Comparison of ENCODE assay signal across 1 cellular context in the genomic region with DNA sequence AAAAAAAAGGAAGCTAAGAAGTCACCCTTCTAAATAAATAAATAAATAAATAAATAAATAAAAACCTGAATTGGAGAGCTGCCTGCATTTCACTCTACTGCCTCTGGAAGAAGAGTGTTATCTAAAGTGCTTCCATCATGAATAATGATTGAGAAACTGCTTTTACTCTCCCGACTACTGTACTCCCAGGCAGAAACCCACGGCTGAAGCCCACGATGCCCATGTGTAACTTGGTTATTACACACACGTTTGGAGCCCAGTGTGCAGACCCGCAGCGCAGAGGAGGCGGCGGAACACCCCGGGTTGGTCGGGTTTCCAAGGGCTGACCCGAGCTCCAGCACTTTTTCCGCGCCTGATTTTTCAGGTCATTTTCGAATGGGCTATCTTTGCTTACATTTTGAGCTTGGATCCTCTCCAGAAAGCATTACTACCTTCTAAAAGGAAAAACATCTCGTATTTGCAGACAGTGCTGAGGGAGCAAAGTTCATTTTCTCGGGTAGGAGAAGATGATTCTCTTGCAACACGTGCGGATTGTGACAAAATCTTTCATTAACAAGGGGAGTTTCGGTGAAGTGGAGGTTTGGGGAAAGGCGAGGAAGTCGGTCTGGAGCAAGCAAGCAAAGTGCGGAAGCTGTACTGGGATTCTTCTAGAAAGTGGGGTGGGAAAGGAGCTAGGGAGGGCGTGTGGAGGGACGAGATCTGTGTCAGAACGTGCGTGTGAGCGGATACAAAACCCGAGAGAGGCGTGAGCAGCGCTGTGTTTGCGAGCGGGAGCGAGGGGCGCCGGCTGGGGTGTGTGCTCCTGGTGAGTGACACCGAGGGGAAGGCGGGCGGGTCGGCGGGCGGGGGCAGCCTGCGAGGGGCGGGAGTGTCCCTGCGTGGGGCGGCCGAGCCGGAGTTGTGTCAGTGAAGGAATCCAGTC.
TF ChIP-seq lines count a peak whose summit lies in the region.

A gene with protein sequence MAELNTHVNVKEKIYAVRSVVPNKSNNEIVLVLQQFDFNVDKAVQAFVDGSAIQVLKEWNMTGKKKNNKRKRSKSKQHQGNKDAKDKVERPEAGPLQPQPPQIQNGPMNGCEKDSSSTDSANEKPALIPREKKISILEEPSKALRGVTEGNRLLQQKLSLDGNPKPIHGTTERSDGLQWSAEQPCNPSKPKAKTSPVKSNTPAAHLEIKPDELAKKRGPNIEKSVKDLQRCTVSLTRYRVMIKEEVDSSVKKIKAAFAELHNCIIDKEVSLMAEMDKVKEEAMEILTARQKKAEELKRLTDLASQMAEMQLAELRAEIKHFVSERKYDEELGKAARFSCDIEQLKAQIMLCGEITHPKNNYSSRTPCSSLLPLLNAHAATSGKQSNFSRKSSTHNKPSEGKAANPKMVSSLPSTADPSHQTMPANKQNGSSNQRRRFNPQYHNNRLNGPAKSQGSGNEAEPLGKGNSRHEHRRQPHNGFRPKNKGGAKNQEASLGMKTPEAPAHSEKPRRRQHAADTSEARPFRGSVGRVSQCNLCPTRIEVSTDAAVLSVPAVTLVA (plus strand): TSS at position 897 of the 922 bp plus-strand sequence. CDS start 82,552 bp downstream, outside the sequence.

TF ChIP-seq in HepG2, 621 proteins besides CTCF, POLR2A, EP300 and RAD21 (continued from another document and continues in another):
- TF ChIP-seq, protein P1, sequence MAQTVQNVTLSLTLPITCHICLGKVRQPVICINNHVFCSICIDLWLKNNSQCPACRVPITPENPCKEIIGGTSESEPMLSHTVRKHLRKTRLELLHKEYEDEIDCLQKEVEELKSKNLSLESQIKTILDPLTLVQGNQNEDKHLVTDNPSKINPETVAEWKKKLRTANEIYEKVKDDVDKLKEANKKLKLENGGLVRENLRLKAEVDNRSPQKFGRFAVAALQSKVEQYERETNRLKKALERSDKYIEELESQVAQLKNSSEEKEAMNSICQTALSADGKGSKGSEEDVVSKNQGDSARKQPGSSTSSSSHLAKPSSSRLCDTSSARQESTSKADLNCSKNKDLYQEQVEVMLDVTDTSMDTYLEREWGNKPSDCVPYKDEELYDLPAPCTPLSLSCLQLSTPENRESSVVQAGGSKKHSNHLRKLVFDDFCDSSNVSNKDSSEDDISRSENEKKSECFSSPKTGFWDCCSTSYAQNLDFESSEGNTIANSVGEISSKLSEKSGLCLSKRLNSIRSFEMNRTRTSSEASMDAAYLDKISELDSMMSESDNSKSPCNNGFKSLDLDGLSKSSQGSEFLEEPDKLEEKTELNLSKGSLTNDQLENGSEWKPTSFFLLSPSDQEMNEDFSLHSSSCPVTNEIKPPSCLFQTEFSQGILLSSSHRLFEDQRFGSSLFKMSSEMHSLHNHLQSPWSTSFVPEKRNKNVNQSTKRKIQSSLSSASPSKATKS (CRISPR knock-in tag; IDR thresholded peaks at IDR 0.05) = 0 out of 2 replicates have a peak, but pooled peaks have one; percentile 88
- peak; percentile 65 for TF ChIP-seq YEATS4 (CRISPR knock-in tag; IDR thresholded peaks at IDR 0.05; ENCODE audit: borderline replicate concordance)
- 0 out of 2 replicates have a peak, but pooled peaks have one; percentile 56 for TF ChIP-seq JUNB (CRISPR knock-in tag; IDR thresholded peaks at IDR 0.05; ENCODE audit: borderline replicate concordance)
- TF ChIP-seq THYN1 (CRISPR knock-in tag; IDR thresholded peaks at IDR 0.05; ENCODE audit: borderline replicate concordance, low read depth) = no peak
- peak; percentile 60; the same call in 1 of the 2 replicates for TF ChIP-seq PITX1 (CRISPR knock-in tag; IDR thresholded peaks at IDR 0.05)
- TF ChIP-seq, protein P2, sequence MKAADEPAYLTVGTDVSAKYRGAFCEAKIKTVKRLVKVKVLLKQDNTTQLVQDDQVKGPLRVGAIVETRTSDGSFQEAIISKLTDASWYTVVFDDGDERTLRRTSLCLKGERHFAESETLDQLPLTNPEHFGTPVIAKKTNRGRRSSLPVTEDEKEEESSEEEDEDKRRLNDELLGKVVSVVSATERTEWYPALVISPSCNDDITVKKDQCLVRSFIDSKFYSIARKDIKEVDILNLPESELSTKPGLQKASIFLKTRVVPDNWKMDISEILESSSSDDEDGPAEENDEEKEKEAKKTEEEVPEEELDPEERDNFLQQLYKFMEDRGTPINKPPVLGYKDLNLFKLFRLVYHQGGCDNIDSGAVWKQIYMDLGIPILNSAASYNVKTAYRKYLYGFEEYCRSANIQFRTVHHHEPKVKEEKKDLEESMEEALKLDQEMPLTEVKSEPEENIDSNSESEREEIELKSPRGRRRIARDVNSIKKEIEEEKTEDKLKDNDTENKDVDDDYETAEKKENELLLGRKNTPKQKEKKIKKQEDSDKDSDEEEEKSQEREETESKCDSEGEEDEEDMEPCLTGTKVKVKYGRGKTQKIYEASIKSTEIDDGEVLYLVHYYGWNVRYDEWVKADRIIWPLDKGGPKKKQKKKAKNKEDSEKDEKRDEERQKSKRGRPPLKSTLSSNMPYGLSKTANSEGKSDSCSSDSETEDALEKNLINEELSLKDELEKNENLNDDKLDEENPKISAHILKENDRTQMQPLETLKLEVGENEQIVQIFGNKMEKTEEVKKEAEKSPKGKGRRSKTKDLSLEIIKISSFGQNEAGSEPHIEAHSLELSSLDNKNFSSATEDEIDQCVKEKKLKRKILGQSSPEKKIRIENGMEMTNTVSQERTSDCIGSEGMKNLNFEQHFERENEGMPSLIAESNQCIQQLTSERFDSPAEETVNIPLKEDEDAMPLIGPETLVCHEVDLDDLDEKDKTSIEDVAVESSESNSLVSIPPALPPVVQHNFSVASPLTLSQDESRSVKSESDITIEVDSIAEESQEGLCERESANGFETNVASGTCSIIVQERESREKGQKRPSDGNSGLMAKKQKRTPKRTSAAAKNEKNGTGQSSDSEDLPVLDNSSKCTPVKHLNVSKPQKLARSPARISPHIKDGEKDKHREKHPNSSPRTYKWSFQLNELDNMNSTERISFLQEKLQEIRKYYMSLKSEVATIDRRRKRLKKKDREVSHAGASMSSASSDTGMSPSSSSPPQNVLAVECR (CRISPR knock-in tag; IDR thresholded peaks at IDR 0.05; ENCODE audit: borderline replicate concordance) = peak; percentile 75
- TF ChIP-seq PAWR (CRISPR knock-in tag; IDR thresholded peaks at IDR 0.05; ENCODE audit: borderline replicate concordance) = no peak
- no peak for TF ChIP-seq CC2D1A (CRISPR knock-in tag; IDR thresholded peaks at IDR 0.05)
- TF ChIP-seq, protein P3, sequence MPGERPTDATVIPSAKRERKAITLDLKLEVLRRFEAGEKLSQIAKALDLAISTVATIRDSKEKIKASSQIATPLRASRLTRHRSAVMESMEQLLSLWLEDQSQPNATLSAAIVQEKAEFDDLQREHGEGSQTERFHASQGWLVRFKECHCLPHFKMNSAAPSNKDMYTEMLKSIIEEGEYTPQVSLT (CRISPR knock-in tag; IDR thresholded peaks at IDR 0.05; ENCODE audit: borderline replicate concordance, low read depth) = no peak; the same call in 1 of the 2 replicates
- TF ChIP-seq, protein P4, sequence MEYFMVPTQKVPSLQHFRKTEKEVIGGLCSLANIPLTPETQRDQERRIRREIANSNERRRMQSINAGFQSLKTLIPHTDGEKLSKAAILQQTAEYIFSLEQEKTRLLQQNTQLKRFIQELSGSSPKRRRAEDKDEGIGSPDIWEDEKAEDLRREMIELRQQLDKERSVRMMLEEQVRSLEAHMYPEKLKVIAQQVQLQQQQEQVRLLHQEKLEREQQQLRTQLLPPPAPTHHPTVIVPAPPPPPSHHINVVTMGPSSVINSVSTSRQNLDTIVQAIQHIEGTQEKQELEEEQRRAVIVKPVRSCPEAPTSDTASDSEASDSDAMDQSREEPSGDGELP (IDR thresholded peaks at IDR 0.05; ENCODE audit: borderline replicate concordance, low read depth) = 0 out of 2 replicates have a peak, but pooled peaks have one; percentile 4
- TF ChIP-seq, protein P5, sequence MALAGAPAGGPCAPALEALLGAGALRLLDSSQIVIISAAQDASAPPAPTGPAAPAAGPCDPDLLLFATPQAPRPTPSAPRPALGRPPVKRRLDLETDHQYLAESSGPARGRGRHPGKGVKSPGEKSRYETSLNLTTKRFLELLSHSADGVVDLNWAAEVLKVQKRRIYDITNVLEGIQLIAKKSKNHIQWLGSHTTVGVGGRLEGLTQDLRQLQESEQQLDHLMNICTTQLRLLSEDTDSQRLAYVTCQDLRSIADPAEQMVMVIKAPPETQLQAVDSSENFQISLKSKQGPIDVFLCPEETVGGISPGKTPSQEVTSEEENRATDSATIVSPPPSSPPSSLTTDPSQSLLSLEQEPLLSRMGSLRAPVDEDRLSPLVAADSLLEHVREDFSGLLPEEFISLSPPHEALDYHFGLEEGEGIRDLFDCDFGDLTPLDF (CRISPR knock-in tag; IDR thresholded peaks at IDR 0.05) = peak; percentile 4; the same call in 1 of the 2 replicates
- TF ChIP-seq, protein P6, sequence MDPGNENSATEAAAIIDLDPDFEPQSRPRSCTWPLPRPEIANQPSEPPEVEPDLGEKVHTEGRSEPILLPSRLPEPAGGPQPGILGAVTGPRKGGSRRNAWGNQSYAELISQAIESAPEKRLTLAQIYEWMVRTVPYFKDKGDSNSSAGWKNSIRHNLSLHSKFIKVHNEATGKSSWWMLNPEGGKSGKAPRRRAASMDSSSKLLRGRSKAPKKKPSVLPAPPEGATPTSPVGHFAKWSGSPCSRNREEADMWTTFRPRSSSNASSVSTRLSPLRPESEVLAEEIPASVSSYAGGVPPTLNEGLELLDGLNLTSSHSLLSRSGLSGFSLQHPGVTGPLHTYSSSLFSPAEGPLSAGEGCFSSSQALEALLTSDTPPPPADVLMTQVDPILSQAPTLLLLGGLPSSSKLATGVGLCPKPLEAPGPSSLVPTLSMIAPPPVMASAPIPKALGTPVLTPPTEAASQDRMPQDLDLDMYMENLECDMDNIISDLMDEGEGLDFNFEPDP (CRISPR knock-in tag; conservative IDR thresholded peaks at IDR 0.05) = no peak
- TF ChIP-seq NFKB2 (CRISPR knock-in tag; IDR thresholded peaks at IDR 0.05; ENCODE audit: borderline replicate concordance) = peak; percentile 11; the same call in 1 of the 2 replicates
- peak; percentile 79 for TF ChIP-seq SP4 (CRISPR knock-in tag; IDR thresholded peaks at IDR 0.05)
- no peak for TF ChIP-seq BRD4 (CRISPR knock-in tag; IDR thresholded peaks at IDR 0.05)
- TF ChIP-seq, protein P7, sequence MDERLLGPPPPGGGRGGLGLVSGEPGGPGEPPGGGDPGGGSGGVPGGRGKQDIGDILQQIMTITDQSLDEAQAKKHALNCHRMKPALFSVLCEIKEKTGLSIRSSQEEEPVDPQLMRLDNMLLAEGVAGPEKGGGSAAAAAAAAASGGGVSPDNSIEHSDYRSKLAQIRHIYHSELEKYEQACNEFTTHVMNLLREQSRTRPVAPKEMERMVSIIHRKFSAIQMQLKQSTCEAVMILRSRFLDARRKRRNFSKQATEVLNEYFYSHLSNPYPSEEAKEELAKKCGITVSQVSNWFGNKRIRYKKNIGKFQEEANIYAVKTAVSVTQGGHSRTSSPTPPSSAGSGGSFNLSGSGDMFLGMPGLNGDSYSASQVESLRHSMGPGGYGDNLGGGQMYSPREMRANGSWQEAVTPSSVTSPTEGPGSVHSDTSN (CRISPR knock-in tag; IDR thresholded peaks at IDR 0.05) = peak; percentile 62; the same call in 1 of the 2 replicates
- no peak for TF ChIP-seq NFE2L1 (CRISPR knock-in tag; IDR thresholded peaks at IDR 0.05; ENCODE audit: borderline replicate concordance)
- TF ChIP-seq ZNF432 (CRISPR knock-in tag; IDR thresholded peaks at IDR 0.05; ENCODE audit: borderline replicate concordance) = no peak
- TF ChIP-seq ZNF496 (CRISPR knock-in tag; IDR thresholded peaks at IDR 0.05; ENCODE audit: insufficient replicate concordance) = no peak
- TF ChIP-seq FOXA1 (IDR thresholded peaks at IDR 0.05) = no peak
- TF ChIP-seq FOXA1 (CRISPR knock-in tag; IDR thresholded peaks at IDR 0.05) = peak; percentile 24; the same call in 1 of the 2 replicates
- TF ChIP-seq GATAD2A (CRISPR knock-in tag; IDR thresholded peaks at IDR 0.05) = peak; percentile 96
- TF ChIP-seq, protein P8, sequence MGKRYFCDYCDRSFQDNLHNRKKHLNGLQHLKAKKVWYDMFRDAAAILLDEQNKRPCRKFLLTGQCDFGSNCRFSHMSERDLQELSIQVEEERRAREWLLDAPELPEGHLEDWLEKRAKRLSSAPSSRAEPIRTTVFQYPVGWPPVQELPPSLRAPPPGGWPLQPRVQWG (CRISPR knock-in tag; IDR thresholded peaks at IDR 0.05; ENCODE audit: borderline replicate concordance, low read depth) = no peak
- TF ChIP-seq POLR2AphosphoS5 (IDR thresholded peaks at IDR 0.05; ENCODE audit: low read depth, low read length) = peak; percentile 62
- TF ChIP-seq MIER3 (CRISPR knock-in tag; IDR thresholded peaks at IDR 0.05; ENCODE audit: borderline replicate concordance) = peak; percentile 40; the same call in 1 of the 2 replicates
- TF ChIP-seq, protein P9, sequence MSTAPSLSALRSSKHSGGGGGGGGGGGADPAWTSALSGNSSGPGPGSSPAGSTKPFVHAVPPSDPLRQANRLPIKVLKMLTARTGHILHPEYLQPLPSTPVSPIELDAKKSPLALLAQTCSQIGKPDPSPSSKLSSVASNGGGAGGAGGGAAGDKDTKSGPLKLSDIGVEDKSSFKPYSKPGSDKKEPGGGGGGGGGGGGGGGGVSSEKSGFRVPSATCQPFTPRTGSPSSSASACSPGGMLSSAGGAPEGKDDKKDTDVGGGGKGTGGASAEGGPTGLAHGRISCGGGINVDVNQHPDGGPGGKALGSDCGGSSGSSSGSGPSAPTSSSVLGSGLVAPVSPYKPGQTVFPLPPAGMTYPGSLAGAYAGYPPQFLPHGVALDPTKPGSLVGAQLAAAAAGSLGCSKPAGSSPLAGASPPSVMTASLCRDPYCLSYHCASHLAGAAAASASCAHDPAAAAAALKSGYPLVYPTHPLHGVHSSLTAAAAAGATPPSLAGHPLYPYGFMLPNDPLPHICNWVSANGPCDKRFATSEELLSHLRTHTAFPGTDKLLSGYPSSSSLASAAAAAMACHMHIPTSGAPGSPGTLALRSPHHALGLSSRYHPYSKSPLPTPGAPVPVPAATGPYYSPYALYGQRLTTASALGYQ (CRISPR knock-in tag; IDR thresholded peaks at IDR 0.05) = peak; percentile 30
- peak; percentile 85 for TF ChIP-seq KDM3A (CRISPR knock-in tag; IDR thresholded peaks at IDR 0.05; ENCODE audit: low read depth)
- TF ChIP-seq, protein P10, sequence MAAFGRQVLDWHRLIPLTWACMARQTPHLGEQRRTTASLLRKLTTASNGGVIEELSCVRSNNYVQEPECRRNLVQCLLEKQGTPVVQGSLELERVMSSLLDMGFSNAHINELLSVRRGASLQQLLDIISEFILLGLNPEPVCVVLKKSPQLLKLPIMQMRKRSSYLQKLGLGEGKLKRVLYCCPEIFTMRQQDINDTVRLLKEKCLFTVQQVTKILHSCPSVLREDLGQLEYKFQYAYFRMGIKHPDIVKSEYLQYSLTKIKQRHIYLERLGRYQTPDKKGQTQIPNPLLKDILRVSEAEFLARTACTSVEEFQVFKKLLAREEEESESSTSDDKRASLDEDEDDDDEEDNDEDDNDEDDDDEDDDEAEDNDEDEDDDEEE (CRISPR knock-in tag; IDR thresholded peaks at IDR 0.05) = no peak
- TF ChIP-seq SAFB2 (CRISPR knock-in tag; IDR thresholded peaks at IDR 0.05; ENCODE audit: borderline replicate concordance, low read depth) = peak; percentile 72
- peak; percentile 71 for TF ChIP-seq FOXA3 (CRISPR knock-in tag; IDR thresholded peaks at IDR 0.05)
- TF ChIP-seq SOX6 (IDR thresholded peaks at IDR 0.05) = no peak
- peak; percentile 89 for TF ChIP-seq SOX6 (CRISPR knock-in tag; IDR thresholded peaks at IDR 0.05)
- TF ChIP-seq, protein P11, sequence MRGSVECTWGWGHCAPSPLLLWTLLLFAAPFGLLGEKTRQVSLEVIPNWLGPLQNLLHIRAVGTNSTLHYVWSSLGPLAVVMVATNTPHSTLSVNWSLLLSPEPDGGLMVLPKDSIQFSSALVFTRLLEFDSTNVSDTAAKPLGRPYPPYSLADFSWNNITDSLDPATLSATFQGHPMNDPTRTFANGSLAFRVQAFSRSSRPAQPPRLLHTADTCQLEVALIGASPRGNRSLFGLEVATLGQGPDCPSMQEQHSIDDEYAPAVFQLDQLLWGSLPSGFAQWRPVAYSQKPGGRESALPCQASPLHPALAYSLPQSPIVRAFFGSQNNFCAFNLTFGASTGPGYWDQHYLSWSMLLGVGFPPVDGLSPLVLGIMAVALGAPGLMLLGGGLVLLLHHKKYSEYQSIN (CRISPR knock-in tag; IDR thresholded peaks at IDR 0.05; ENCODE audit: borderline replicate concordance) = no peak
